Comparison of ENCODE assay signal across 13 cellular contexts in genomic region chr13:49374585-49375290, GRCh38.
A peak's percentile ranks its signal among the peaks of the same experiment; 100 is the strongest.
DNase-seq lines count a peak whose midpoint lies in the region; ATAC-seq and TF ChIP-seq lines count a peak whose summit lies in the region.
"Had no signal": no experiment of that assay in that cellular context is flagged by ENCODE, and none has a peak within 500 bp of the region (broad histone marks: within the 10 kb centered on the region; RNA-seq: fewer than 3 reads in every experiment).

No MANE protein-coding gene starts in this region.

- TF ChIP-seq EP300 in esophagus muscularis mucosa (IDR thresholded peaks at IDR 0.05): no peak

- H4K91ac ChIP-seq in IMR-90 (ENCODE audit: insufficient read depth, low read depth, low read length) (no peak overlapping the region), mesenchymal stem cell (ENCODE audit: low read length) (no peak overlapping the region)

- 0 out of 2 replicates have a peak, but pooled peaks cover 3% of the 10 kb centered on the region for H3K9me1 ChIP-seq in IMR-90 (ENCODE audit: insufficient read depth, low read length)

- no peak overlapping the region for H2AK9ac ChIP-seq in IMR-90 (replicated peaks; ENCODE audit: low read depth, low read length, poor library complexity)

- H2AFZ ChIP-seq in IMR-90 (replicated peaks; ENCODE audit: low read length, poor library complexity) (no peak overlapping the region), mesenchymal stem cell (ENCODE audit: low read depth, low read length) (no peak overlapping the region)

- BruUV-seq in IMR-90 (replicated peaks; lab: Mats Ljungman, UMichigan) (no TSS peak), Calu3 (replicated peaks; lab: Mats Ljungman, UMichigan) (no TSS peak)

- no CpG with 5 or more reads among the region's 4 CpGs for WGBS in IMR-90 (ENCODE audit: extremely low coverage in 2 of 2, insufficient read length in 1 of 2), 2 experiments
- 37% methylated on average over 3 of the region's 4 CpGs for WGBS in mesenchymal stem cell
- 69% methylated on average over 4 of the region's 4 CpGs for WGBS in esophagus muscularis mucosa

- H3K36me3 ChIP-seq in IMR-90 (ENCODE audit: control insufficient read depth, insufficient read depth, low read length): peaks cover 3% of the 10 kb centered on the region; the same call in 1 of the 2 replicates
- peaks cover 0 to 5% of the 10 kb centered on the region in 2 experiments for H3K36me3 ChIP-seq in mesenchymal stem cell (ENCODE audit: control insufficient read depth in 1 of 2, insufficient read depth in 2 of 2, low read depth in 1 of 2, low read length in 2 of 2)
- peaks cover 0 to 17% (median 10%) of the 10 kb centered on the region in 4 donors for H3K36me3 ChIP-seq in esophagus muscularis mucosa

- no peaks in the 10 kb centered on the region for H3K27me3 ChIP-seq in IMR-90 (ENCODE audit: control insufficient read depth, insufficient read depth, low read length)
- H3K27me3 ChIP-seq in mesenchymal stem cell (ENCODE audit: control insufficient read depth in 1 of 2, insufficient read depth in 1 of 2, low read length in 2 of 2): no peaks in the 10 kb centered on the region
- no peaks in the 10 kb centered on the region for H3K27me3 ChIP-seq in esophagus muscularis mucosa

- no peak overlapping the region for H2AK5ac ChIP-seq in IMR-90 (ENCODE audit: low read depth, low read length)
- H2AK5ac ChIP-seq in mesenchymal stem cell (ENCODE audit: low read length, severe bottlenecking): no peak overlapping the region

- peak; percentile 81 for ATAC-seq in IMR-90 (ENCODE audit: low read depth)
- no peak for ATAC-seq in HG03469 (IDR thresholded peaks at IDR 0.05; ENCODE audit: unreplicated experiment)
- ATAC-seq in HG03108 (IDR thresholded peaks at IDR 0.05; ENCODE audit: unreplicated experiment): no peak

- H3K14ac ChIP-seq in IMR-90 (replicated peaks; ENCODE audit: low read depth, low read length) (no peak overlapping the region), mesenchymal stem cell (ENCODE audit: low read length in 2 of 2) (no peak overlapping the region)

- no peaks in the 10 kb centered on the region for H4K20me1 ChIP-seq in IMR-90 (ENCODE audit: insufficient read depth, low read length)

- CTCF ChIA-PET in IMR-90 (lab: Yijun Ruan, JAX) (no interaction called here), Calu3 (lab: Charles Lee) (no interaction called here)

- no peak overlapping the region for H4K8ac ChIP-seq in IMR-90 (ENCODE audit: low read depth in 2 of 2, low read length in 2 of 2)
- no peak overlapping the region for H4K8ac ChIP-seq in mesenchymal stem cell (ENCODE audit: low read length)

- no peak overlapping the region for H3K18ac ChIP-seq in IMR-90 (ENCODE audit: low read depth, low read length)
- no peak overlapping the region for H3K18ac ChIP-seq in mesenchymal stem cell (ENCODE audit: low read depth in 1 of 2, low read length in 2 of 2)

- H3K9me3 ChIP-seq in IMR-90 (ENCODE audit: control insufficient read depth, insufficient read depth, low read length) (no peaks in the 10 kb centered on the region), mesenchymal stem cell (ENCODE audit: control insufficient read depth, low read length) (no peaks in the 10 kb centered on the region), esophagus muscularis mucosa (no peaks in the 10 kb centered on the region)

- H3K4me3 ChIP-seq in AG10803 (ENCODE audit: low read length): no peak overlapping the region
- no peak overlapping the region for H3K4me3 ChIP-seq in IMR-90 (ENCODE audit: insufficient read depth, low read depth, low read length)
- no peak overlapping the region for H3K4me3 ChIP-seq in astrocyte of the spinal cord (ENCODE audit: low read depth, low read length)
- H3K4me3 ChIP-seq in mesenchymal stem cell (ENCODE audit: insufficient read depth in 1 of 2, low read depth in 1 of 2, low read length in 2 of 2): no peak overlapping the region
- H3K4me3 ChIP-seq in esophagus muscularis mucosa: no peak overlapping the region

- intact Hi-C loops in IMR-90 (cut with micrococcal nuclease): loop anchor here (5.0 kb wide), 1 partner anchor 62 kb away; no protein-coding TSS in a partner anchor
- intact Hi-C loops in esophagus muscularis mucosa (cut with DNase I): no loop called here
- intact Hi-C loops in Calu3 (cut with micrococcal nuclease; ENCODE audit: unreplicated experiment): no loop called here

- H3K4me1 ChIP-seq in IMR-90 (ENCODE audit: control insufficient read depth, insufficient read depth, low read length) (peaks cover 4% of the 10 kb centered on the region), mesenchymal stem cell (ENCODE audit: control insufficient read depth, insufficient read depth, low read depth, low read length) (peaks cover 8% of the 10 kb centered on the region), esophagus muscularis mucosa (peaks cover 6 to 55% (median 47%) of the 10 kb centered on the region in 4 donors)

- TF ChIP-seq CTCF in AG10803 (conservative IDR thresholded peaks at IDR 0.05; ENCODE audit: low read length): no peak
- no peak for TF ChIP-seq CTCF in IMR-90 (conservative IDR thresholded peaks at IDR 0.05; ENCODE audit: low read depth, low read length)
- no peak for TF ChIP-seq CTCF in astrocyte of the spinal cord (IDR thresholded peaks at IDR 0.05; ENCODE audit: low read depth, low read length)
- TF ChIP-seq CTCF in esophagus muscularis mucosa (IDR thresholded peaks at IDR 0.05): no peak
- no peak for TF ChIP-seq CTCF in Calu3 (IDR thresholded peaks at IDR 0.05; ENCODE audit: unreplicated experiment)

- H3K56ac ChIP-seq in IMR-90 (ENCODE audit: extremely low read depth, insufficient read depth, low read length): no peak overlapping the region

- H3K4ac ChIP-seq in IMR-90 (ENCODE audit: low read depth, low read length): no peak overlapping the region
- no peak overlapping the region for H3K4ac ChIP-seq in mesenchymal stem cell (ENCODE audit: low read depth in 1 of 2, low read length in 2 of 2)

- H3K4me3 Mint-ChIP-seq in Calu3 (ENCODE audit: low read depth, unreplicated experiment): no peak overlapping the region
- H3K4me3 Mint-ChIP-seq: activated T-cell treated with anti-CD3 and anti-CD28 coated beads, Interleukin-2, amount 50 U/mL, for 24 hours had no signal

- no peaks in the 10 kb centered on the region for H3K36me3 Mint-ChIP-seq in Calu3 (ENCODE audit: insufficient read depth, unreplicated experiment)

- no peak overlapping the region for H2BK20ac ChIP-seq in IMR-90 (ENCODE audit: low read depth, low read length)

- peak; percentile 49 for DNase-seq in AG10803 (ENCODE audit: low read depth)
- DNase-seq in IMR-90: peak; percentile 87
- DNase-seq in astrocyte of the spinal cord (ENCODE audit: low read depth, low spot score): peak; percentile 75
- peak; percentile 43 for DNase-seq in mesenchymal stem cell
- no peak for DNase-seq in esophagus muscularis mucosa (ENCODE audit: extremely low spot score)
- DNase-seq in Calu3: no peak
- DNase-seq: activated T-cell treated with anti-CD3 and anti-CD28 coated beads, Interleukin-2, amount 50 U/mL, for 24 hours; COR-L47; NCI-H1417 treated with DMSO at 0.1 percent for 48 hours; stimulated activated CD4-positive, alpha-beta T cell treated with anti-CD3 and anti-CD28 coated beads, Interleukin-4, amount 100 ng/mL, for 1 hour; SW 1271 had no signal

- H3K27ac Mint-ChIP-seq in Calu3 (ENCODE audit: unreplicated experiment): no peak overlapping the region
- H3K27ac Mint-ChIP-seq: activated T-cell treated with anti-CD3 and anti-CD28 coated beads, Interleukin-2, amount 50 U/mL, for 24 hours had no signal

- no peak; the same call in 1 of the 2 replicates for TF ChIP-seq RAD21 in IMR-90 (IDR thresholded peaks at IDR 0.05; ENCODE audit: low read length)

- POLR2A ChIA-PET in IMR-90 (lab: Charles Lee; ENCODE audit: unreplicated experiment): no interaction called here

- H3K23ac ChIP-seq in IMR-90 (ENCODE audit: low read depth, low read length): no peak overlapping the region
- H3K23ac ChIP-seq in mesenchymal stem cell (ENCODE audit: low read length in 2 of 2): no peak overlapping the region

- in situ Hi-C loops in IMR-90 (cut with MboI; ENCODE audit: low sequenced_read_pairs) (no loop called here), astrocyte of the spinal cord (cut with HindIII; ENCODE audit: low sequenced_read_pairs) (no loop called here)

- H3K4me1 Mint-ChIP-seq in Calu3 (ENCODE audit: low read depth, unreplicated experiment): no peaks in the 10 kb centered on the region

- H3K27ac ChIP-seq in IMR-90 (ENCODE audit: insufficient read depth, low read length): no peak overlapping the region
- H3K27ac ChIP-seq in mesenchymal stem cell (ENCODE audit: low read length, poor library complexity, severe bottlenecking): peak overlapping the region; percentile 14
- H3K27ac ChIP-seq in esophagus muscularis mucosa (replicated peaks in 1 of 4): peak overlapping the region in 1 of 4 donors; percentile 15

- no peaks in the 10 kb centered on the region for H3K79me1 ChIP-seq in IMR-90 (ENCODE audit: low read depth in 1 of 2, low read length in 2 of 2)
- H3K79me1 ChIP-seq in mesenchymal stem cell (replicated peaks; ENCODE audit: low read length, poor library complexity, severe bottlenecking): no peaks in the 10 kb centered on the region

- H3K9me3 Mint-ChIP-seq in Calu3 (ENCODE audit: low read depth, unreplicated experiment): no peaks in the 10 kb centered on the region
- H3K9me3 Mint-ChIP-seq: activated T-cell treated with anti-CD3 and anti-CD28 coated beads, Interleukin-2, amount 50 U/mL, for 24 hours had no signal

- dilution Hi-C loops in IMR-90 (cut with HindIII; ENCODE audit: low sequenced_read_pairs, unreplicated experiment): no loop called here

- H2BK12ac ChIP-seq in mesenchymal stem cell (ENCODE audit: low read length in 2 of 2): no peak overlapping the region

- TF ChIP-seq POLR2A in IMR-90 (IDR thresholded peaks at IDR 0.05; ENCODE audit: low read depth, low read length) (no peak), esophagus muscularis mucosa (IDR thresholded peaks at IDR 0.05; ENCODE audit: low read depth) (no peak)

- H3K4me2 ChIP-seq in IMR-90 (ENCODE audit: low read depth, low read length): peak overlapping the region; percentile 23; the same call in 1 of the 2 replicates
- H3K4me2 ChIP-seq in mesenchymal stem cell (ENCODE audit: low read length, poor library complexity, severe bottlenecking): no peak overlapping the region

- H3K27me3 Mint-ChIP-seq in Calu3 (ENCODE audit: unreplicated experiment): no peaks in the 10 kb centered on the region

- H2BK5ac ChIP-seq in IMR-90 (ENCODE audit: low read depth, low read length, poor library complexity, severe bottlenecking): peak overlapping the region; percentile 4
- no peak overlapping the region for H2BK5ac ChIP-seq in mesenchymal stem cell (ENCODE audit: low read depth, low read length, poor library complexity, severe bottlenecking)

- H4K5ac ChIP-seq in IMR-90 (ENCODE audit: low read depth, low read length): no peak overlapping the region

- H2BK120ac ChIP-seq in IMR-90 (ENCODE audit: low read depth, low read length): no peak overlapping the region
- no peak overlapping the region for H2BK120ac ChIP-seq in mesenchymal stem cell (ENCODE audit: low read depth, low read length)

- H3K9ac ChIP-seq in IMR-90 (ENCODE audit: low read depth, low read length) (no peak overlapping the region), mesenchymal stem cell (ENCODE audit: low read length) (no peak overlapping the region)

- no peak overlapping the region for H2BK15ac ChIP-seq in IMR-90 (ENCODE audit: low read depth, low read length)
- no peak overlapping the region for H2BK15ac ChIP-seq in mesenchymal stem cell (ENCODE audit: low read depth, poor library complexity, severe bottlenecking)

TF ChIP-seq in IMR-90, 13 proteins besides CTCF, POLR2A, EP300 and RAD21 (continues in another document):
- peak; percentile 55 for TF ChIP-seq RCOR1 (IDR thresholded peaks at IDR 0.05; ENCODE audit: insufficient replicate concordance, low read length)

Comparison
In these comparisons a context has a peak if more than half of its experiments do, and no peak if none do; other contexts are left out.
1. DNase-seq: peak in AG10803 (single experiment), IMR-90 (single experiment), astrocyte of the spinal cord (single experiment) and mesenchymal stem cell (single experiment); none in esophagus muscularis mucosa (single experiment) and Calu3 (single experiment).